40 cellular contexts compared by ENCODE assay signal in genomic region chr7:22280031-22280430, GRCh38.
"Had no signal": no experiment of that assay in that cellular context is flagged by ENCODE, and none has a peak within 500 bp of the region (broad histone marks: within the 10 kb centered on the region; RNA-seq: fewer than 3 reads in every experiment).

No MANE protein-coding gene starts in this region.

- H3K4me3 Mint-ChIP-seq: activated CD4-positive, alpha-beta memory T cell treated with anti-CD3 and anti-CD28 coated beads, Interleukin-2, amount 10 ng/mL, durations not matched to agents 7 days and 5 days; activated CD4-positive, alpha-beta T cell treated with anti-CD3 and anti-CD28 coated beads for 36 hours; activated CD4-positive, alpha-beta T cell treated with anti-CD3 and anti-CD28 coated beads, Interleukin-2, amount 10 ng/mL, durations not matched to agents 7 days and 5 days; activated CD8-positive, alpha-beta memory T cell treated with anti-CD3 and anti-CD28 coated beads, Interleukin-2, amount 10 ng/mL, durations not matched to agents 7 days and 5 days; activated CD8-positive, alpha-beta T cell treated with anti-CD3 and anti-CD28 coated beads, Interleukin-2, amount 10 ng/mL, durations not matched to agents 7 days and 5 days; activated naive CD4-positive, alpha-beta T cell treated with anti-CD3 and anti-CD28 coated beads, Interleukin-2, amount 10 ng/mL, durations not matched to agents 7 days and 5 days; activated naive CD4-positive, alpha-beta T cell treated with anti-CD3 and anti-CD28 coated beads, Interleukin-2, amount 50 U/mL, for 24 hours; activated naive CD8-positive, alpha-beta T cell; activated naive CD8-positive, alpha-beta T cell treated with anti-CD3 and anti-CD28 coated beads, Interleukin-2, amount 10 ng/mL, durations not matched to agents 7 days and 5 days; activated naive CD8-positive, alpha-beta T cell treated with anti-CD3 and anti-CD28 coated beads, Interleukin-2, amount 50 U/mL, for 24 hours; activated T-cell treated with anti-CD3 and anti-CD28 coated beads, Interleukin-2, amount 50 U/mL, for 24 hours; brain; central memory CD8-positive, alpha-beta T cell; T-helper 1 cell treated with Interleukin-12 subunit alpha and Interleukin-12 subunit beta and Interleukin-4 antibody, amounts not matched to agents 30 μg/mL and 1 μg/mL, for 36 hours; T-helper 2 cell treated with Interferon-gamma antibody and Interleukin-4, amounts not matched to agents 5 μg/mL and 100 μg/mL, for 36 hours; WTC11 had no signal

- ATAC-seq: activated CD4-positive, alpha-beta T cell treated with anti-CD3 and anti-CD28 coated beads for 36 hours; activated CD4-positive, CD25-positive, alpha-beta regulatory T cell treated with anti-CD3 and anti-CD28 coated beads, Interleukin-2, amount 50 U/mL, for 24 hours; activated CD8-positive, alpha-beta memory T cell treated with anti-CD3 and anti-CD28 coated beads, Interleukin-2, amount 10 ng/mL, durations not matched to agents 7 days and 5 days; activated CD8-positive, alpha-beta T cell treated with anti-CD3 and anti-CD28 coated beads, Interleukin-2, amount 10 ng/mL, durations not matched to agents 7 days and 5 days; activated naive CD8-positive, alpha-beta T cell treated with anti-CD3 and anti-CD28 coated beads, Interleukin-2, amount 50 U/mL, for 24 hours; WTC11 had no signal

- H3K4me1 Mint-ChIP-seq: activated CD4-positive, alpha-beta memory T cell treated with anti-CD3 and anti-CD28 coated beads, Interleukin-2, amount 10 ng/mL, durations not matched to agents 7 days and 5 days; activated CD4-positive, alpha-beta T cell treated with anti-CD3 and anti-CD28 coated beads for 36 hours; activated CD4-positive, alpha-beta T cell treated with anti-CD3 and anti-CD28 coated beads, Interleukin-2, amount 10 ng/mL, durations not matched to agents 7 days and 5 days; activated CD8-positive, alpha-beta memory T cell treated with anti-CD3 and anti-CD28 coated beads, Interleukin-2, amount 10 ng/mL, durations not matched to agents 7 days and 5 days; activated naive CD4-positive, alpha-beta T cell treated with anti-CD3 and anti-CD28 coated beads, Interleukin-2, amount 10 ng/mL, durations not matched to agents 7 days and 5 days; activated naive CD4-positive, alpha-beta T cell treated with anti-CD3 and anti-CD28 coated beads, Interleukin-2, amount 50 U/mL, for 24 hours; activated naive CD8-positive, alpha-beta T cell treated with anti-CD3 and anti-CD28 coated beads, Interleukin-2, amount 10 ng/mL, durations not matched to agents 7 days and 5 days; activated naive CD8-positive, alpha-beta T cell treated with anti-CD3 and anti-CD28 coated beads, Interleukin-2, amount 50 U/mL, for 24 hours; brain; central memory CD8-positive, alpha-beta T cell; WTC11 had no signal

- FAIRE-seq: bronchial epithelial cell, TTC549 had no signal

- DNase-seq: activated CD4-positive, alpha-beta memory T cell treated with anti-CD3 and anti-CD28 coated beads, Interleukin-2, amount 10 ng/mL, durations not matched to agents 7 days and 5 days; activated CD4-positive, alpha-beta T cell treated with anti-CD3 and anti-CD28 coated beads for 1 hour; activated CD4-positive, alpha-beta T cell treated with anti-CD3 and anti-CD28 coated beads for 36 hours; activated CD4-positive, alpha-beta T cell treated with anti-CD3 and anti-CD28 coated beads for 48 hours; activated CD4-positive, alpha-beta T cell treated with anti-CD3 and anti-CD28 coated beads, Interleukin-2, amount 10 ng/mL, durations not matched to agents 7 days and 5 days; activated CD4-positive, alpha-beta T cell treated with anti-CD3 and anti-CD28 coated beads, Interleukin-2, amount 50 U/mL, for 48 hours; activated CD4-positive, CD25-positive, alpha-beta regulatory T cell; activated CD8-positive, alpha-beta memory T cell treated with anti-CD3 and anti-CD28 coated beads for 24 hours; activated CD8-positive, alpha-beta memory T cell treated with anti-CD3 and anti-CD28 coated beads, Interleukin-2, amount 10 ng/mL, durations not matched to agents 7 days and 5 days; activated CD8-positive, alpha-beta memory T cell treated with anti-CD3 and anti-CD28 coated beads, Interleukin-2, amount 50 U/mL, for 48 hours; activated CD8-positive, alpha-beta T cell treated with anti-CD3 and anti-CD28 coated beads, Interleukin-2, amount 10 ng/mL, durations not matched to agents 7 days and 5 days; activated effector memory CD4-positive, alpha-beta T cell treated with Interleukin-2 at 50 U/mL for 16 hours; activated gamma-delta T cell; activated naive CD4-positive, alpha-beta T cell treated with anti-CD3 and anti-CD28 coated beads, Interleukin-2, amount 10 ng/mL, durations not matched to agents 7 days and 5 days; activated naive CD4-positive, alpha-beta T cell treated with Interleukin-2 at 50 U/mL for 16 hours; activated naive CD8-positive, alpha-beta T cell treated with anti-CD3 and anti-CD28 coated beads, Interleukin-2, amount 10 ng/mL, durations not matched to agents 7 days and 5 days; activated naive CD8-positive, alpha-beta T cell treated with anti-CD3 and anti-CD28 coated beads, Interleukin-2, amount 50 U/mL, for 24 hours; activated T-cell treated with anti-CD3 and anti-CD28 coated beads, Interleukin-2, amount 50 U/mL, for 24 hours; activated T-cell treated with anti-CD3 and anti-CD28 coated beads, Interleukin-2, amount 50 U/mL, for 48 hours; amygdala; anterior cingulate cortex; caudate nucleus; cerebellar nuclear complex; T-helper 1 cell; T-helper 2 cell; T-helper 9 cell; WERI-Rb-1 had no signal

- H3K36me3 ChIP-seq: ascending aorta, cardiac muscle cell, WERI-Rb-1 had no signal

- H3K4me1 ChIP-seq: ascending aorta had no signal

- H3K9me3 Mint-ChIP-seq: activated CD4-positive, alpha-beta memory T cell treated with anti-CD3 and anti-CD28 coated beads, Interleukin-2, amount 10 ng/mL, durations not matched to agents 7 days and 5 days; activated CD4-positive, alpha-beta T cell treated with anti-CD3 and anti-CD28 coated beads, Interleukin-2, amount 10 ng/mL, durations not matched to agents 7 days and 5 days; activated naive CD4-positive, alpha-beta T cell treated with anti-CD3 and anti-CD28 coated beads, Interleukin-2, amount 10 ng/mL, durations not matched to agents 7 days and 5 days; activated naive CD4-positive, alpha-beta T cell treated with anti-CD3 and anti-CD28 coated beads, Interleukin-2, amount 50 U/mL, for 24 hours; activated naive CD8-positive, alpha-beta T cell treated with anti-CD3 and anti-CD28 coated beads, Interleukin-2, amount 10 ng/mL, durations not matched to agents 7 days and 5 days; activated naive CD8-positive, alpha-beta T cell treated with anti-CD3 and anti-CD28 coated beads, Interleukin-2, amount 50 U/mL, for 24 hours; activated T-cell treated with anti-CD3 and anti-CD28 coated beads, Interleukin-2, amount 50 U/mL, for 24 hours; activated T-helper 2 cell treated with anti-CD3 and anti-CD28 coated beads, Interferon-gamma antibody, Interleukin-2, Interleukin-4, amounts not matched to agents 10 μg/mL and 5 μg/mL and 100 μg/mL, durations not matched to agents 14 hours and 24 hours and 36 hours; brain; central memory CD8-positive, alpha-beta T cell; T-helper 1 cell treated with Interleukin-12 subunit alpha and Interleukin-12 subunit beta and Interleukin-4 antibody, amounts not matched to agents 30 μg/mL and 1 μg/mL, for 36 hours; T-helper 2 cell treated with Interferon-gamma antibody and Interleukin-4, amounts not matched to agents 5 μg/mL and 100 μg/mL, for 36 hours had no signal

- H3K27ac Mint-ChIP-seq: activated CD4-positive, alpha-beta memory T cell treated with anti-CD3 and anti-CD28 coated beads, Interleukin-2, amount 10 ng/mL, durations not matched to agents 7 days and 5 days; activated CD4-positive, alpha-beta T cell treated with anti-CD3 and anti-CD28 coated beads for 36 hours; activated CD4-positive, alpha-beta T cell treated with anti-CD3 and anti-CD28 coated beads, Interleukin-2, amount 10 ng/mL, durations not matched to agents 7 days and 5 days; activated CD8-positive, alpha-beta memory T cell treated with anti-CD3 and anti-CD28 coated beads, Interleukin-2, amount 10 ng/mL, durations not matched to agents 7 days and 5 days; activated CD8-positive, alpha-beta T cell treated with anti-CD3 and anti-CD28 coated beads, Interleukin-2, amount 10 ng/mL, durations not matched to agents 7 days and 5 days; activated naive CD4-positive, alpha-beta T cell treated with anti-CD3 and anti-CD28 coated beads, Interleukin-2, amount 10 ng/mL, durations not matched to agents 7 days and 5 days; activated naive CD4-positive, alpha-beta T cell treated with anti-CD3 and anti-CD28 coated beads, Interleukin-2, amount 50 U/mL, for 24 hours; activated naive CD8-positive, alpha-beta T cell; activated naive CD8-positive, alpha-beta T cell treated with anti-CD3 and anti-CD28 coated beads, Interleukin-2, amount 10 ng/mL, durations not matched to agents 7 days and 5 days; activated naive CD8-positive, alpha-beta T cell treated with anti-CD3 and anti-CD28 coated beads, Interleukin-2, amount 50 U/mL, for 24 hours; activated T-cell treated with anti-CD3 and anti-CD28 coated beads, Interleukin-2, amount 50 U/mL, for 24 hours; activated T-helper 2 cell treated with anti-CD3 and anti-CD28 coated beads, Interferon-gamma antibody, Interleukin-2, Interleukin-4, amounts not matched to agents 10 μg/mL and 5 μg/mL and 100 μg/mL, durations not matched to agents 14 hours and 24 hours and 36 hours; T-helper 1 cell treated with Interleukin-12 subunit alpha and Interleukin-12 subunit beta and Interleukin-4 antibody, amounts not matched to agents 30 μg/mL and 1 μg/mL, for 36 hours; T-helper 2 cell treated with Interferon-gamma antibody and Interleukin-4, amounts not matched to agents 5 μg/mL and 100 μg/mL, for 36 hours; WTC11 had no signal

- H3K9me3 ChIP-seq: ascending aorta had no signal

- H3K27ac ChIP-seq: ascending aorta, cardiac muscle cell, WERI-Rb-1 had no signal

- H3K36me3 Mint-ChIP-seq: activated CD8-positive, alpha-beta memory T cell treated with anti-CD3 and anti-CD28 coated beads, Interleukin-2, amount 10 ng/mL, durations not matched to agents 7 days and 5 days; activated naive CD4-positive, alpha-beta T cell treated with anti-CD3 and anti-CD28 coated beads, Interleukin-2, amount 10 ng/mL, durations not matched to agents 7 days and 5 days; activated naive CD4-positive, alpha-beta T cell treated with anti-CD3 and anti-CD28 coated beads, Interleukin-2, amount 50 U/mL, for 24 hours; activated naive CD8-positive, alpha-beta T cell; activated naive CD8-positive, alpha-beta T cell treated with anti-CD3 and anti-CD28 coated beads, Interleukin-2, amount 10 ng/mL, durations not matched to agents 7 days and 5 days; brain; WTC11 had no signal

- H3K4me3 ChIP-seq: ascending aorta, cardiac muscle cell had no signal

- H3K27me3 ChIP-seq: ascending aorta, cardiac muscle cell had no signal

- H3K27me3 Mint-ChIP-seq: activated CD4-positive, alpha-beta T cell treated with anti-CD3 and anti-CD28 coated beads for 36 hours; activated naive CD8-positive, alpha-beta T cell had no signal
